In the genomic region with DNA sequence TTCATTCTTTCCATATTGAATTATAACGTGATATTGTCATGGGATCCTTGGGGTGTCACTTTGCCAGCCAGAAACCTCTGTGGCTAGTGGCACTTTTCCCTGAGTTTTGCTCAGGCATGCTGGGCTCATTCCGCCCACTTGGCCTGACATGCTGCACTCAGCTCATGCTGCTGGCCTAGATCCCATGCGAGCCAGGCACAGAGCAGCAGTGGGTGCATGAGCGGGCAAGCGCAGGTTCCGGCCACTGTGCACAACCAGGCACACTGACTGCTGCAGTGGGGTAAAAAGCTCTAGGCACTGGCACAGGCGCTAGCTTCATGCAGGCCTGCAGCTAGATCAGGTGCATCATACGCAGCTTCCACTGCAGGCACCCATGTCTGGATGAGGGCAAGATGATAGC, we compare ENCODE assay signal across 15 cellular contexts.
"Had no signal": no experiment of that assay in that cellular context is flagged by ENCODE, and none has a peak within 500 bp of the region (broad histone marks: within the 10 kb centered on the region; RNA-seq: fewer than 3 reads in every experiment).

No MANE protein-coding gene starts in this region.

- DNase-seq: activated CD4-positive, alpha-beta T cell treated with anti-CD3 and anti-CD28 coated beads, Interleukin-2, amount 50 U/mL, for 4 hours; activated effector memory CD4-positive, alpha-beta T cell treated with Interleukin-2 at 50 U/mL for 16 hours; activated T-cell treated with anti-CD3 and anti-CD28 coated beads, Interleukin-2, amount 50 U/mL, for 72 hours; body of pancreas; colonic mucosa; sigmoid colon; stimulated activated CD4-positive, alpha-beta T cell treated with anti-CD3 and anti-CD28 coated beads, Interleukin-15, amount 100 ng/mL, for 24 hours; T-helper 9 cell had no signal

- H3K4me1 Mint-ChIP-seq: activated naive CD4-positive, alpha-beta T cell treated with anti-CD3 and anti-CD28 coated beads, Interleukin-2, amount 50 U/mL, for 24 hours; nephron; WTC11 had no signal

- H3K27me3 Mint-ChIP-seq: activated naive CD4-positive, alpha-beta T cell treated with anti-CD3 and anti-CD28 coated beads, Interleukin-2, amount 50 U/mL, for 24 hours; memory B cell; stimulated activated memory B cell treated with anti-CD40 and anti-IgM and Interleukin-4, amounts not matched to agents 10 μg/mL and 1 μg/mL and 100 μg/mL, for 72 hours; type B pancreatic cell had no signal

- H3K27ac Mint-ChIP-seq: activated naive CD4-positive, alpha-beta T cell treated with anti-CD3 and anti-CD28 coated beads, Interleukin-2, amount 50 U/mL, for 24 hours; activated T-cell treated with anti-CD3 and anti-CD28 coated beads, Interleukin-2, amount 50 U/mL, for 72 hours; memory B cell; nephron; stimulated activated memory B cell treated with anti-CD40 and anti-IgM and Interleukin-4, amounts not matched to agents 10 μg/mL and 1 μg/mL and 100 μg/mL, for 72 hours; type B pancreatic cell; WTC11 had no signal

- H3K4me3 Mint-ChIP-seq: activated naive CD4-positive, alpha-beta T cell treated with anti-CD3 and anti-CD28 coated beads, Interleukin-2, amount 50 U/mL, for 24 hours; activated T-cell treated with anti-CD3 and anti-CD28 coated beads, Interleukin-2, amount 50 U/mL, for 72 hours; memory B cell; nephron; stimulated activated memory B cell treated with anti-CD40 and anti-IgM and Interleukin-4, amounts not matched to agents 10 μg/mL and 1 μg/mL and 100 μg/mL, for 72 hours; type B pancreatic cell; WTC11 had no signal

- H3K36me3 Mint-ChIP-seq: type B pancreatic cell had no signal

- H3K9me3 Mint-ChIP-seq: activated naive CD4-positive, alpha-beta T cell treated with anti-CD3 and anti-CD28 coated beads, Interleukin-2, amount 50 U/mL, for 24 hours; nephron; stimulated activated memory B cell treated with anti-CD40 and anti-IgM and Interleukin-4, amounts not matched to agents 10 μg/mL and 1 μg/mL and 100 μg/mL, for 72 hours; type B pancreatic cell had no signal

- ATAC-seq: activated T-cell treated with anti-CD3 and anti-CD28 coated beads, Interleukin-2, amount 50 U/mL, for 72 hours; body of pancreas; gastroesophageal sphincter; WTC11 had no signal
